Comparison of ENCODE assay signal across 1 cellular context in genomic region chr1:167722870-167723251, GRCh38.
TF ChIP-seq lines count a peak whose summit lies in the region.

No MANE protein-coding gene starts in this region.

TF ChIP-seq in IMR-90, 13 proteins besides CTCF, POLR2A, EP300 and RAD21 (continued from another document):
- TF ChIP-seq BHLHE40 (IDR thresholded peaks at IDR 0.05; ENCODE audit: low read depth, low read length) (no peak), MXI1 (IDR thresholded peaks at IDR 0.05; ENCODE audit: borderline replicate concordance, low read depth, low read length) (no peak), RFX5 (IDR thresholded peaks at IDR 0.05; ENCODE audit: low read depth, low read length) (no peak)
